In the genomic region with DNA sequence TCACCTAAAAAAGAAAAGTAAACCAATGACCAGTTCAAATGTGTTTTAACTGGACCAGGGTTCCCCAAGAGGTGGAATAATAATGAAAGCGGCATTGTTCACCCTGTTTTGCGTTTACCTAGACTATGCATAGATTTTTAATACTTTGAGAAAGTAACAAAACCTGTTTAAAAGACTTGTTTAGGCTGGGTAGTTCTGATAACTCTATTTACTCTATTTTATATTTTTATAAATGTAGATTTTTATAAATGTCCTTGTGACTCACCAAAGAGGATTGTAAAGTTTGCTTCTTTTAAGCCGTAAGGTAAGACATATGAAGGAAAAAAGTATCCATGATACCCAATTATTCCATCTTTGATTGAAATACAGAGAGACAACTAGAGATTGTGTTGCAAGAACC, we compare ENCODE assay signal across 27 cellular contexts.
"Had no signal": no experiment of that assay in that cellular context is flagged by ENCODE, and none has a peak within 500 bp of the region (broad histone marks: within the 10 kb centered on the region; RNA-seq: fewer than 3 reads in every experiment).

No MANE protein-coding gene starts in this region.

- FAIRE-seq: urothelium cell line had no signal

- H3K27ac ChIP-seq: stomach, suprapubic skin, testis, thoracic aorta, thyroid gland, tibial artery, tibial nerve, transverse colon, upper lobe of left lung, upper lobe of right lung, uterus, vagina had no signal

- H3K27me3 ChIP-seq: stomach, suprapubic skin, testis, thyroid gland, tibial artery, tibial nerve, transverse colon, upper lobe of left lung, upper lobe of right lung, uterus, vagina had no signal

- H3K4me1 ChIP-seq: suprapubic skin, testis, thyroid gland, upper lobe of left lung, upper lobe of right lung, uterus had no signal

- H3K4me3 ChIP-seq: stomach, suprapubic skin, testis, thoracic aorta, thyroid gland, tibial artery, tibial nerve, transverse colon, upper lobe of left lung, upper lobe of right lung, uterus, vagina had no signal

- ATAC-seq: stimulated activated effector memory CD8-positive, alpha-beta T cell treated with anti-CD3 and anti-CD28 coated beads, Interleukin-12 subunit alpha, Interleukin-12 subunit beta, amount 100 ng/mL, for 72 hours; stimulated activated memory B cell treated with anti-CD40 and anti-IgM and Interleukin-4, amounts not matched to agents 10 μg/mL and 1 μg/mL and 100 μg/mL, for 72 hours; stimulated activated naive B cell treated with anti-CD40 and anti-IgM and Interleukin-4, amounts not matched to agents 10 μg/mL and 1 μg/mL and 100 μg/mL, for 72 hours; stimulated activated naive CD8-positive, alpha-beta T cell treated with anti-CD3 and anti-CD28 coated beads, Interleukin-15, amount 100 ng/mL, for 72 hours; stimulated activated naive CD8-positive, alpha-beta T cell treated with anti-CD3 and anti-CD28 coated beads, Interleukin-15, Interleukin-2, amounts not matched to agents 100 U/mL and 50 U/mL, for 24 hours; upper lobe of right lung had no signal

- DNase-seq: stimulated activated CD4-positive, alpha-beta T cell treated with anti-CD3 and anti-CD28 coated beads, Interleukin-2, amount 100 ng/mL, for 48 hours; stimulated activated CD4-positive, alpha-beta T cell treated with anti-CD3 and anti-CD28 coated beads, Interleukin-4, amount 100 ng/mL, for 1 hour; stimulated activated CD4-positive, alpha-beta T cell treated with anti-CD3 and anti-CD28 coated beads, Interleukin-4, amount 100 ng/mL, for 24 hours; stimulated activated CD4-positive, alpha-beta T cell treated with anti-CD3 and anti-CD28 coated beads, Interleukin-4, amount 100 ng/mL, for 4 hours; stimulated activated CD8-positive, alpha-beta memory T cell treated with anti-CD3 and anti-CD28 coated beads, Interleukin-4, amount 100 ng/mL, for 48 hours; stimulated activated naive B cell treated with anti-CD40 and anti-IgM and Interleukin-4, amounts not matched to agents 10 μg/mL and 1 μg/mL and 100 μg/mL, for 72 hours; stimulated activated naive CD4-positive, alpha-beta T cell; stimulated activated naive CD4-positive, alpha-beta T cell treated with Interleukin-2 at 50 U/mL for 16 hours; stimulated activated naive CD8-positive, alpha-beta T cell treated with anti-CD3 and anti-CD28 coated beads, Interleukin-15, amount 100 ng/mL, for 72 hours; stimulated activated naive CD8-positive, alpha-beta T cell treated with anti-CD3 and anti-CD28 coated beads, Interleukin-15, Interleukin-2, amounts not matched to agents 100 U/mL and 50 U/mL, for 24 hours; stomach; substantia nigra; testis; thyroid gland; tibial artery; transverse colon; trophoblast cell; upper lobe of left lung; upper lobe of right lung; uterus had no signal

- H3K9me3 ChIP-seq: stomach, suprapubic skin, testis, thoracic aorta, thyroid gland, tibial artery, tibial nerve, transverse colon, upper lobe of left lung, upper lobe of right lung, uterus, vagina had no signal

- H3K36me3 ChIP-seq: stomach, suprapubic skin, thoracic aorta, thyroid gland, tibial nerve, transverse colon, upper lobe of left lung, upper lobe of right lung, uterus, vagina had no signal
